In genomic region chr22:19756288-19757128, GRCh38 we compare ENCODE assay signal across 8 cellular contexts. TPM values are rescaled to one million over a fixed set of nuclear protein-coding genes. Genes with fewer than 3 reads are reported as not detected.
DNase-seq lines count a peak whose midpoint lies in the region; ATAC-seq and TF ChIP-seq lines count a peak whose summit lies in the region.

No MANE protein-coding gene starts in this region.

- BruUV-seq in A673 (replicated peaks; lab: Mats Ljungman, UMichigan): no TSS peak

- no peak overlapping the region for H3K4me3 ChIP-seq in A673 (ENCODE audit: low read depth, low read length, poor library complexity, severe bottlenecking)

- peaks cover 15% of the 10 kb centered on the region for H3K4me1 ChIP-seq in A673 (ENCODE audit: insufficient read depth, low read length, poor library complexity, severe bottlenecking)

- no peaks in the 10 kb centered on the region for H3K9me3 ChIP-seq in A673 (ENCODE audit: low read depth, low read length, poor library complexity, severe bottlenecking)

- H3K9me3 Mint-ChIP-seq in activated naive CD8-positive, alpha-beta T cell treated with anti-CD3 and anti-CD28 coated beads, Interleukin-2, amount 50 U/mL, for 24 hours: no peaks in the 10 kb centered on the region

- peaks cover 62% of the 10 kb centered on the region for H3K27me3 Mint-ChIP-seq in activated naive CD8-positive, alpha-beta T cell treated with anti-CD3 and anti-CD28 coated beads, Interleukin-2, amount 50 U/mL, for 24 hours

- DNase-seq in A673 (ENCODE audit: low spot score) (peak; percentile 40), GM19240 (ENCODE audit: insufficient read length, low spot score) (peak; percentile 87), islet precursor cell (peak; percentile 82), pons (ENCODE audit: low spot score) (no peak), DMS114 treated with DMSO at 0.1 percent for 48 hours (lab: John Stamatoyannopoulos, UW; ENCODE audit: unreplicated experiment) (no peak)
- peak; percentile 61 for DNase-seq in activated naive CD8-positive, alpha-beta T cell treated with anti-CD3 and anti-CD28 coated beads, Interleukin-2, amount 50 U/mL, for 24 hours
- peak; percentile 42 for DNase-seq in stimulated activated CD8-positive, alpha-beta memory T cell treated with anti-CD3 and anti-CD28 coated beads, Interleukin-15, amount 100 ng/mL, for 1 hour (ENCODE audit: low read depth)

- peaks cover 54% of the 10 kb centered on the region for H3K27me3 ChIP-seq in A673 (replicated peaks; ENCODE audit: insufficient read depth, low read depth, low read length, poor library complexity)

- no peaks in the 10 kb centered on the region for H3K36me3 ChIP-seq in A673 (ENCODE audit: insufficient read depth, low read length, poor library complexity, severe bottlenecking)

- no peak overlapping the region for H3K27ac Mint-ChIP-seq in activated naive CD8-positive, alpha-beta T cell treated with anti-CD3 and anti-CD28 coated beads, Interleukin-2, amount 50 U/mL, for 24 hours

- CTCF ChIA-PET in A673 (lab: Charles Lee): interaction anchor here (0.6 to 1.2 kb wide), 2 partner anchors 153 to 574 kb away, joined by 6 to 10 read pairs; no protein-coding TSS in a partner anchor

- H3K4me1 Mint-ChIP-seq in activated naive CD8-positive, alpha-beta T cell treated with anti-CD3 and anti-CD28 coated beads, Interleukin-2, amount 50 U/mL, for 24 hours: peaks cover 29% of the 10 kb centered on the region

- TF ChIP-seq CTCF in A673 (conservative IDR thresholded peaks at IDR 0.05; ENCODE audit: low read depth, low read length): peak; percentile 52

- H3K4me3 Mint-ChIP-seq in activated naive CD8-positive, alpha-beta T cell treated with anti-CD3 and anti-CD28 coated beads, Interleukin-2, amount 50 U/mL, for 24 hours: peak overlapping the region; percentile 21

- peaks cover 2% of the 10 kb centered on the region for H3K36me3 Mint-ChIP-seq in activated naive CD8-positive, alpha-beta T cell treated with anti-CD3 and anti-CD28 coated beads, Interleukin-2, amount 50 U/mL, for 24 hours (ENCODE audit: low read depth)

- POLR2A ChIA-PET in A673 (lab: Charles Lee; ENCODE audit: low non-redundant PET): no interaction called here

- intact Hi-C loops in A673 (cut with micrococcal nuclease; ENCODE audit: unreplicated experiment): no loop called here

- ATAC-seq in SK-N-SH treated with all-trans-retinoic acid at 6 μM for 48 hours: peak; percentile 48
- peak; percentile 13 for ATAC-seq in activated naive CD8-positive, alpha-beta T cell treated with anti-CD3 and anti-CD28 coated beads, Interleukin-2, amount 50 U/mL, for 24 hours

- H3K27ac ChIP-seq in A673 (ENCODE audit: low read depth, low read length, poor library complexity, severe bottlenecking): no peak overlapping the region

TF ChIP-seq in SK-N-SH treated with all-trans-retinoic acid at 6 μM for 48 hours, 23 proteins besides CTCF, POLR2A, EP300 and RAD21:
- TF ChIP-seq CSDC2 (CRISPR knock-in tag; IDR thresholded peaks at IDR 0.05) (no peak), ZFP3 (CRISPR knock-in tag; IDR thresholded peaks at IDR 0.05) (peak; percentile 90)
TF ChIP-seq in SK-N-SH treated with all-trans-retinoic acid at 6 μM for 48 hours: peak in this region for 1.

RNA-seq across cellular contexts. Expression of gene TBX1, which starts 4.1 kb away (rescaled TPM):
- total RNA-seq in A673 (2021): 3.6 and 4.7 TPM in 2 replicates

RNA-seq across cellular contexts. Expression of gene GP1BB, which starts 33.2 kb away (rescaled TPM):
- total RNA-seq in A673 (2021): 12.6 and 13.3 TPM in 2 replicates

RNA-seq across cellular contexts. Expression of gene SEPTIN5, which starts 42.2 kb away (rescaled TPM):
- total RNA-seq in A673 (2021): 50.4 and 58.9 TPM in 2 replicates

Comparison
In these comparisons a context has a peak if more than half of its experiments do, and no peak if none do; other contexts are left out.
1. DNase-seq: peak in A673 (single experiment), GM19240 (single experiment), activated naive CD8-positive, alpha-beta T cell treated with anti-CD3 and anti-CD28 coated beads, Interleukin-2, amount 50 U/mL, for 24 hours (single experiment), islet precursor cell (single experiment) and stimulated activated CD8-positive, alpha-beta memory T cell treated with anti-CD3 and anti-CD28 coated beads, Interleukin-15, amount 100 ng/mL, for 1 hour (single experiment); none in pons (single experiment) and DMS114 treated with DMSO at 0.1 percent for 48 hours (single experiment).